ENCODE assay signal across 8 cellular contexts in genomic region chr13:48579167-48579918, GRCh38. TPM values are rescaled to one million over a fixed set of nuclear protein-coding genes. Genes with fewer than 3 reads are reported as not detected.
A peak's percentile ranks its signal among the peaks of the same experiment; 100 is the strongest.
DNase-seq lines count a peak whose midpoint lies in the region; ATAC-seq, FAIRE-seq and TF ChIP-seq lines count a peak whose summit lies in the region.

No MANE protein-coding gene starts in this region.

- no peak for TF ChIP-seq CTCF in left lung (IDR thresholded peaks at IDR 0.05)

- no peaks in the 10 kb centered on the region for H3K36me3 ChIP-seq in left lung

- no peak overlapping the region for H3K27ac Mint-ChIP-seq in activated naive CD4-positive, alpha-beta T cell treated with anti-CD3 and anti-CD28 coated beads for 36 hours

- no peaks in the 10 kb centered on the region for H3K36me3 Mint-ChIP-seq in activated naive CD4-positive, alpha-beta T cell treated with anti-CD3 and anti-CD28 coated beads for 36 hours (ENCODE audit: low read depth)

- TF ChIP-seq POLR2A in H54 (IDR thresholded peaks at IDR 0.05; ENCODE audit: low read depth, low read length): no peak

- intact Hi-C loops in left lung (cut with DNase I): loop anchor here in 1 of 2 donors (10.0 kb wide), 2 partner anchors 85 to 175 kb away; no protein-coding TSS in a partner anchor
- intact Hi-C loops in activated naive CD4-positive, alpha-beta T cell treated with anti-CD3 and anti-CD28 coated beads for 36 hours (cut with micrococcal nuclease): loop anchor here (10.0 kb wide), 1 partner anchor 545 kb away; the partner anchor contains the start of gene NUDT15

- peaks cover 2% of the 10 kb centered on the region for H3K4me1 Mint-ChIP-seq in activated naive CD4-positive, alpha-beta T cell treated with anti-CD3 and anti-CD28 coated beads for 36 hours (ENCODE audit: low read depth)

- no peak overlapping the region for H3K4me3 Mint-ChIP-seq in activated naive CD4-positive, alpha-beta T cell treated with anti-CD3 and anti-CD28 coated beads for 36 hours

- H3K9me3 Mint-ChIP-seq in activated naive CD4-positive, alpha-beta T cell treated with anti-CD3 and anti-CD28 coated beads for 36 hours: peaks cover 3% of the 10 kb centered on the region

- H3K9me3 ChIP-seq in left lung: no peaks in the 10 kb centered on the region

- peak overlapping the region; percentile 11 to 90 for H3K27ac ChIP-seq in left lung

- FAIRE-seq in H54 (lab: Jason Lieb, UNC): no peak

- peak; percentile 60 for ATAC-seq in GM18870 (IDR thresholded peaks at IDR 0.05; ENCODE audit: unreplicated experiment)
- ATAC-seq in HG02840 (IDR thresholded peaks at IDR 0.05; ENCODE audit: low FRiP score, unreplicated experiment): peak; percentile 84
- ATAC-seq in left lung: peak; percentile 62

- H3K27me3 ChIP-seq in left lung: no peaks in the 10 kb centered on the region

- DNase-seq in NOMO-1 treated with DMSO at 0.1 percent for 48 hours (lab: John Stamatoyannopoulos, UW; ENCODE audit: unreplicated experiment) (peak; percentile 98), left lung (no peak), H54 (ENCODE audit: insufficient read length, low spot score) (no peak), NCI-H1048 (lab: John Stamatoyannopoulos, UW) (no peak), NCI-H345 treated with DMSO at 0.1 percent for 48 hours (lab: John Stamatoyannopoulos, UW; ENCODE audit: unreplicated experiment) (no peak)
- DNase-seq in activated naive CD4-positive, alpha-beta T cell treated with anti-CD3 and anti-CD28 coated beads for 36 hours: no peak

- CTCF ChIA-PET in activated naive CD4-positive, alpha-beta T cell treated with anti-CD3 and anti-CD28 coated beads for 36 hours (lab: Charles Lee): interaction anchor here (0.6 to 5.5 kb wide), 34 partner anchors 8 to 501 kb away, joined by 3 to 106 read pairs (median 4); partner anchors contain the start of gene ITM2B

- H3K4me1 ChIP-seq in left lung: peaks cover 6 to 49% of the 10 kb centered on the region in 2 donors

- H3K4me3 ChIP-seq in left lung: no peak overlapping the region

- peaks cover 3% of the 10 kb centered on the region for H3K27me3 Mint-ChIP-seq in activated naive CD4-positive, alpha-beta T cell treated with anti-CD3 and anti-CD28 coated beads for 36 hours (ENCODE audit: low read depth)

RNA-seq across cellular contexts. Expression of gene RCBTB2, which starts 46.5 kb away (rescaled TPM):
- 10 to 100 TPM; 17.1 to 17.2 TPM for total RNA-seq in left lung
- 1 to 10 TPM; 1.2 to 1.4 TPM for total RNA-seq in activated naive CD4-positive, alpha-beta T cell treated with anti-CD3 and anti-CD28 coated beads for 36 hours

Comparison
In these comparisons a context has a peak if more than half of its experiments do, and no peak if none do; other contexts are left out.
1. RNA of gene RCBTB2, which starts 46.5 kb away (total RNA-seq): 17.1 to 17.2 TPM in left lung; 1.2 to 1.4 TPM in activated naive CD4-positive, alpha-beta T cell treated with anti-CD3 and anti-CD28 coated beads for 36 hours; every median in the first group is over 4 times any median in the second.
2. Peak in every context shown above with its lines, with median percentiles within 50 percentile points of each other: ATAC-seq.